Comparison of ENCODE assay signal across 17 cellular contexts in the genomic region with DNA sequence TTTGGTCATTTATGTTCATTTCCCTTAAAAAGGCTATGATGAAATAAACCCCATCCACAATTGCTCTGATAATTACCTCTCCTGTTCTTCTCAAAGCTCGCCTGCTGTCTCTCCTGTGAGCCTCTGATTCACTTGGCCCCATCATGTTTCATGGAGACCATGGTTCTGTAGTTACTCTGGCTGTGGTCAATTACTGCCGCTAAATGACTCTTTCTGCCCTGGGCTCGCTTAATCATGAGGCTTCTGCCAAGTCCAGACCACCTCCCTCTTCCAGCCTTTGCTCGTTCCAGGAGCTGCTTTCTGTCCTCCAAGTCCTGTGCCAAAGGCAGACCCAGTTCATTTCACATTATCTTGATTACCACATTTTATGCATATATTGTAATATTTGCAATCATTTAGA.
DNase-seq lines count a peak whose midpoint lies in the region; ATAC-seq, FAIRE-seq and TF ChIP-seq lines count a peak whose summit lies in the region.
"Had no signal": no experiment of that assay in that cellular context is flagged by ENCODE, and none has a peak within 500 bp of the region (broad histone marks: within the 10 kb centered on the region; RNA-seq: fewer than 3 reads in every experiment).

No MANE protein-coding gene starts in this region.

- H3K4me3 ChIP-seq in astrocyte (ENCODE audit: insufficient read depth, low read depth, low read length), result no peak overlapping the region
- H3K4me3 ChIP-seq: A549; BLaER1 treated with 17β-estradiol and CSF1 and Interleukin-3, amounts not matched to agents 10 nM and 100 nM had no signal

- H3K4me3 Mint-ChIP-seq in astrocyte (ENCODE audit: unreplicated experiment), result no peak overlapping the region
- no peak overlapping the region for H3K4me3 Mint-ChIP-seq in neural crest cell
- H3K4me3 Mint-ChIP-seq in stimulated activated naive CD8-positive, alpha-beta T cell treated with anti-CD3 and anti-CD28 coated beads, Interleukin-15, amount 100 ng/mL, for 72 hours, result no peak overlapping the region
- H3K4me3 Mint-ChIP-seq: CD8-positive, alpha-beta T cell; H9 had no signal

- H3K79me2 ChIP-seq in astrocyte (ENCODE audit: insufficient read depth, low read length), result no peaks in the 10 kb centered on the region

- no peak overlapping the region for H3K27ac ChIP-seq in astrocyte (ENCODE audit: low read depth, low read length)
- H3K27ac ChIP-seq: 22Rv1; A549; BLaER1 treated with 17β-estradiol and CSF1 and Interleukin-3, amounts not matched to agents 10 nM and 100 nM had no signal

- H3K36me3 ChIP-seq in astrocyte (ENCODE audit: insufficient read depth, low read length), result no peaks in the 10 kb centered on the region
- H3K36me3 ChIP-seq: BLaER1 treated with 17β-estradiol and CSF1 and Interleukin-3, amounts not matched to agents 10 nM and 100 nM had no signal

- no peaks in the 10 kb centered on the region for H3K4me1 ChIP-seq in astrocyte (ENCODE audit: insufficient read depth, low read length)

- DNase-seq in NCI-H748 (lab: John Stamatoyannopoulos, UW; ENCODE audit: unreplicated experiment) (peak; percentile 21), NCI-H748 treated with DMSO at 0.1 percent for 48 hours (lab: John Stamatoyannopoulos, UW) (no peak), NCI-H146 (lab: John Stamatoyannopoulos, UW) (peak; percentile 41), astrocyte (ENCODE audit: low read depth) (peak; percentile 39), neural crest cell (ENCODE audit: low read depth, low spot score) (no peak), NCI-H2029 treated with DMSO at 0.1 percent for 48 hours (lab: John Stamatoyannopoulos, UW) (no peak)
- no peak for DNase-seq in stimulated activated naive CD8-positive, alpha-beta T cell treated with anti-CD3 and anti-CD28 coated beads, Interleukin-15, amount 100 ng/mL, for 72 hours
- DNase-seq: Calu3; CD8-positive, alpha-beta T cell; DMS79 treated with DMSO at 0.1 percent for 48 hours; GF-D8; GOT3; H9 had no signal

- no peaks in the 10 kb centered on the region for H3K27me3 ChIP-seq in astrocyte (ENCODE audit: insufficient read depth, low read length)
- H3K27me3 ChIP-seq: BLaER1 treated with 17β-estradiol and CSF1 and Interleukin-3, amounts not matched to agents 10 nM and 100 nM had no signal

- H4K20me1 ChIP-seq in astrocyte (ENCODE audit: insufficient read depth, low read length), result peaks cover 6% of the 10 kb centered on the region
- H4K20me1 ChIP-seq: BLaER1 treated with 17β-estradiol and CSF1 and Interleukin-3, amounts not matched to agents 10 nM and 100 nM had no signal

- TF ChIP-seq CTCF in astrocyte (IDR thresholded peaks at IDR 0.05; ENCODE audit: insufficient read depth, low read depth, low read length) (no peak), neural crest cell (conservative IDR thresholded peaks at IDR 0.05) (no peak)

- peaks cover 12% of the 10 kb centered on the region for H3K27me3 Mint-ChIP-seq in astrocyte (ENCODE audit: low read depth, unreplicated experiment)
- no peaks in the 10 kb centered on the region for H3K27me3 Mint-ChIP-seq in neural crest cell (ENCODE audit: low read depth)
- H3K27me3 Mint-ChIP-seq in stimulated activated naive CD8-positive, alpha-beta T cell treated with anti-CD3 and anti-CD28 coated beads, Interleukin-15, amount 100 ng/mL, for 72 hours, result no peaks in the 10 kb centered on the region

- H3K27ac Mint-ChIP-seq in astrocyte (ENCODE audit: unreplicated experiment), result no peak overlapping the region
- peak overlapping the region; percentile 22 for H3K27ac Mint-ChIP-seq in neural crest cell (ENCODE audit: unreplicated experiment)
- peak overlapping the region in 1 of 2 donors; percentile 55 for H3K27ac Mint-ChIP-seq in stimulated activated naive CD8-positive, alpha-beta T cell treated with anti-CD3 and anti-CD28 coated beads, Interleukin-15, amount 100 ng/mL, for 72 hours
- H3K27ac Mint-ChIP-seq: CD8-positive, alpha-beta T cell; H9 had no signal

- H2AFZ ChIP-seq in astrocyte (ENCODE audit: low read depth, low read length), result no peak overlapping the region

- no peak overlapping the region for H3K4me2 ChIP-seq in astrocyte (ENCODE audit: low read length)
- H3K4me2 ChIP-seq: A549; BLaER1 treated with 17β-estradiol and CSF1 and Interleukin-3, amounts not matched to agents 10 nM and 100 nM had no signal

- no peak for FAIRE-seq in astrocyte (lab: Jason Lieb, UNC)
- FAIRE-seq: A549, HepG2 had no signal

- H3K9me3 ChIP-seq in astrocyte (ENCODE audit: insufficient read depth, low read depth, low read length), result no peaks in the 10 kb centered on the region
- H3K9me3 ChIP-seq: A549 had no signal

- H3K4me1 Mint-ChIP-seq in astrocyte (ENCODE audit: low read depth, unreplicated experiment) (no peaks in the 10 kb centered on the region), neural crest cell (no peaks in the 10 kb centered on the region)
- H3K4me1 Mint-ChIP-seq in stimulated activated naive CD8-positive, alpha-beta T cell treated with anti-CD3 and anti-CD28 coated beads, Interleukin-15, amount 100 ng/mL, for 72 hours, result no peaks in the 10 kb centered on the region

- H3K9ac ChIP-seq in astrocyte (ENCODE audit: low read length), result no peak overlapping the region
- H3K9ac ChIP-seq: BLaER1 treated with 17β-estradiol and CSF1 and Interleukin-3, amounts not matched to agents 10 nM and 100 nM had no signal

- no peaks in the 10 kb centered on the region for H3K9me3 Mint-ChIP-seq in astrocyte (ENCODE audit: unreplicated experiment)
- H3K9me3 Mint-ChIP-seq in neural crest cell, result no peaks in the 10 kb centered on the region
- H3K9me3 Mint-ChIP-seq in stimulated activated naive CD8-positive, alpha-beta T cell treated with anti-CD3 and anti-CD28 coated beads, Interleukin-15, amount 100 ng/mL, for 72 hours, result no peaks in the 10 kb centered on the region
- H3K9me3 Mint-ChIP-seq: CD8-positive, alpha-beta T cell; H9 had no signal

- H3K36me3 Mint-ChIP-seq in astrocyte (ENCODE audit: low read depth, unreplicated experiment) (no peaks in the 10 kb centered on the region), neural crest cell (ENCODE audit: low read depth) (no peaks in the 10 kb centered on the region)
- H3K36me3 Mint-ChIP-seq: CD8-positive, alpha-beta T cell had no signal

- ATAC-seq in stimulated activated naive CD8-positive, alpha-beta T cell treated with anti-CD3 and anti-CD28 coated beads, Interleukin-15, amount 100 ng/mL, for 72 hours, result no peak
- ATAC-seq: A549; CD8-positive, alpha-beta T cell; HepG2 had no signal

Comparison
In these comparisons a context has a peak if more than half of its experiments do, and no peak if none do; other contexts are left out.
1. DNase-seq: peak in NCI-H748 (single experiment), NCI-H146 (single experiment) and astrocyte (single experiment); none in NCI-H748 treated with DMSO at 0.1 percent for 48 hours (single experiment), neural crest cell (single experiment), stimulated activated naive CD8-positive, alpha-beta T cell treated with anti-CD3 and anti-CD28 coated beads, Interleukin-15, amount 100 ng/mL, for 72 hours (0 of 2) and NCI-H2029 treated with DMSO at 0.1 percent for 48 hours (single experiment).